ENCODE assay signal across 1 cellular context in genomic region chr1:205449750-205450443, GRCh38.
TF ChIP-seq lines count a peak whose summit lies in the region.

No MANE protein-coding gene starts in this region.

TF ChIP-seq in K562, 482 proteins besides CTCF, POLR2A, EP300 and RAD21 (continued from another document):
- TF ChIP-seq MAZ (CRISPR knock-in tag; conservative IDR thresholded peaks at IDR 0.05 in 1 of 2, IDR thresholded peaks at IDR 0.05 in 1 of 2) = peak; percentile 10 to 53; a peak in 1 of 4 replicates
- TF ChIP-seq SP2 (IDR thresholded peaks at IDR 0.05; ENCODE audit: extremely low read depth, low read depth, low read length, poor library complexity, severe bottlenecking) = no peak
- no peak for TF ChIP-seq ZNF277 (CRISPR knock-in tag; IDR thresholded peaks at IDR 0.05; ENCODE audit: borderline replicate concordance)
- TF ChIP-seq ZNF740 (CRISPR knock-in tag; IDR thresholded peaks at IDR 0.05) = no peak
- 0 out of 4 replicates have a peak, but pooled peaks of 1 of the 2 experiments have one; percentile 39 for TF ChIP-seq ZNF740 (tag; IDR thresholded peaks at IDR 0.05)
- TF ChIP-seq ZBTB1 (CRISPR knock-in tag; IDR thresholded peaks at IDR 0.05; ENCODE audit: borderline replicate concordance, low read depth) = no peak
- no peak for TF ChIP-seq SFPQ (IDR thresholded peaks at IDR 0.05; ENCODE audit: low read depth, low read length)
- no peak for TF ChIP-seq POLR2AphosphoS5 (IDR thresholded peaks at IDR 0.05; ENCODE audit: control insufficient read depth, insufficient read depth, low read depth, low read length)
- TF ChIP-seq MAFF (IDR thresholded peaks at IDR 0.05; ENCODE audit: low read length) = no peak
- no peak for TF ChIP-seq TAF7 (tag; IDR thresholded peaks at IDR 0.05)
- TF ChIP-seq CC2D1A (IDR thresholded peaks at IDR 0.05) = no peak
- TF ChIP-seq DACH1 (IDR thresholded peaks at IDR 0.05; ENCODE audit: partially characterized antibody) = no peak
- no peak for TF ChIP-seq AFF4 (CRISPR knock-in tag; IDR thresholded peaks at IDR 0.05)
- TF ChIP-seq POLR2G (IDR thresholded peaks at IDR 0.05; ENCODE audit: low read depth, low read length) = peak; percentile 69
- TF ChIP-seq SREBF2 (CRISPR knock-in tag; IDR thresholded peaks at IDR 0.05) = no peak
- TF ChIP-seq ZNF449 (CRISPR knock-in tag; IDR thresholded peaks at IDR 0.05) = no peak
- no peak for TF ChIP-seq SIN3A (IDR thresholded peaks at IDR 0.05; ENCODE audit: borderline replicate concordance in 2 of 2, control insufficient read depth in 1 of 2, low read depth in 2 of 2, low read length in 2 of 2)
- TF ChIP-seq ZBTB40 (IDR thresholded peaks at IDR 0.05) = 0 out of 2 replicates have a peak, but pooled peaks have one; percentile 43
- TF ChIP-seq ZBTB40 (CRISPR knock-in tag; IDR thresholded peaks at IDR 0.05) = no peak
- no peak for TF ChIP-seq NUFIP1 (IDR thresholded peaks at IDR 0.05; ENCODE audit: partially characterized antibody)
- TF ChIP-seq ZBTB12 (CRISPR knock-in tag; IDR thresholded peaks at IDR 0.05) = no peak
- 0 out of 2 replicates have a peak, but pooled peaks have one; percentile 6 for TF ChIP-seq ZNF384 (IDR thresholded peaks at IDR 0.05; ENCODE audit: low read depth, low read length)
